In the genomic region with DNA sequence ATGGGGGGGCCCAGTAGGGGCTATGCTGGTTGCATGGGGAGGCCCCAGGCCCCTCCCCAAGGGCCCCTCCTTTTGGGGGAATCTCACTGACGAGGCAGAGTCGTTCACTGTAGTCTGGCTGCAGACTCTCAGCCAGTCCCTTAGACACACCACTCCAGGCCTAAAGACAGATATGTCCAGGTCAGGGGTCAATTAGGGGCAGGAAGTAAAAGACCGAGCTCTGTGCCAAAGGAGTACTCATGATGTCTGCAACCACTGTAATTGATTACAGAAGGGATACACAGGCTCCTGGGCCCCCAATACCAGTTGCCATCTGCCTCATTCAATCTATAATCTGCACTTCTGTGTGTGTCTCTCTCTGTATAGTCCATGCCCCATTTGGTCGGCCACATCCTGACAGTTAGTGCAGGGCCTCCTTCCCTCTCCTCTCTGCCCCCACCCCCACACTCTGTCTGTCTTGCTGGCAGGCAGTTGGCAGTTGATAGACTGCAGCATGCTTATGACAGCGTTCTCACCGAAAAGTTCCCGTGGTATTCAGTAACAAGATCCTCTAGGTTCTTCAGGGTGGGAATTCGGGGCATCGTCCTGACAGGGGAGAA, we compare ENCODE assay signal across 12 cellular contexts. TPM values are rescaled to one million over a fixed set of nuclear protein-coding genes. Genes with fewer than 3 reads are reported as not detected.
A peak's percentile ranks its signal among the peaks of the same experiment; 100 is the strongest.
DNase-seq lines count a peak whose midpoint lies in the region; ATAC-seq and TF ChIP-seq lines count a peak whose summit lies in the region.
"Had no signal": no experiment of that assay in that cellular context is flagged by ENCODE, and none has a peak within 500 bp of the region (broad histone marks: within the 10 kb centered on the region; RNA-seq: fewer than 3 reads in every experiment).

No MANE protein-coding gene starts in this region.

- H3K27ac ChIP-seq in upper lobe of right lung: no peak overlapping the region
- H3K27ac ChIP-seq: left ventricle myocardium inferior, thoracic aorta had no signal

- no peak for TF ChIP-seq CTCF in upper lobe of right lung (IDR thresholded peaks at IDR 0.05)

- H3K4me3 ChIP-seq in upper lobe of right lung: no peak overlapping the region
- H3K4me3 ChIP-seq: left ventricle myocardium inferior, thoracic aorta had no signal

- H3K27me3 ChIP-seq in upper lobe of right lung: no peaks in the 10 kb centered on the region

- CTCF ChIA-PET in activated CD4-positive, alpha-beta T cell treated with anti-CD3 and anti-CD28 coated beads, Interleukin-2, amount 10 ng/mL, durations not matched to agents 7 days and 5 days (lab: Charles Lee): interaction anchor here (1.3 to 1.5 kb wide), 2 partner anchors 11 to 22 kb away, joined by 3 to 4 read pairs; a partner anchor contains a TSS

- peak overlapping the region; percentile 99 for H3K27ac Mint-ChIP-seq in activated CD4-positive, alpha-beta T cell treated with anti-CD3 and anti-CD28 coated beads, Interleukin-2, amount 10 ng/mL, durations not matched to agents 7 days and 5 days

- POLR2A ChIA-PET in activated CD4-positive, alpha-beta T cell treated with anti-CD3 and anti-CD28 coated beads, Interleukin-2, amount 10 ng/mL, durations not matched to agents 7 days and 5 days (lab: Charles Lee): no interaction called here

- ATAC-seq in upper lobe of right lung (peak; percentile 36), HG03135 (IDR thresholded peaks at IDR 0.05; ENCODE audit: unreplicated experiment) (no peak)
- ATAC-seq: esophagus mucosa had no signal

- H3K27me3 Mint-ChIP-seq in activated CD4-positive, alpha-beta T cell treated with anti-CD3 and anti-CD28 coated beads, Interleukin-2, amount 10 ng/mL, durations not matched to agents 7 days and 5 days: no peaks in the 10 kb centered on the region

- no peaks in the 10 kb centered on the region for H3K9me3 Mint-ChIP-seq in activated CD4-positive, alpha-beta T cell treated with anti-CD3 and anti-CD28 coated beads, Interleukin-2, amount 10 ng/mL, durations not matched to agents 7 days and 5 days

- H3K4me1 ChIP-seq in upper lobe of right lung: no peaks in the 10 kb centered on the region

- peaks cover 57% of the 10 kb centered on the region for H3K4me1 Mint-ChIP-seq in activated CD4-positive, alpha-beta T cell treated with anti-CD3 and anti-CD28 coated beads, Interleukin-2, amount 10 ng/mL, durations not matched to agents 7 days and 5 days

- peak overlapping the region; percentile 98 for H3K4me3 Mint-ChIP-seq in activated CD4-positive, alpha-beta T cell treated with anti-CD3 and anti-CD28 coated beads, Interleukin-2, amount 10 ng/mL, durations not matched to agents 7 days and 5 days

- no peaks in the 10 kb centered on the region for H3K9me3 ChIP-seq in upper lobe of right lung
- H3K9me3 ChIP-seq: left ventricle myocardium inferior, thoracic aorta had no signal

- peak; percentile 31 for DNase-seq in stimulated activated CD4-positive, alpha-beta T cell treated with anti-CD3 and anti-CD28 coated beads, Interleukin-1b, Interleukin-23, amount 100 ng/mL, for 48 hours
- DNase-seq in stimulated activated CD4-positive, alpha-beta T cell treated with anti-CD3 and anti-CD28 coated beads, Interleukin-12 subunit alpha, Interleukin-12 subunit beta, amount 100 ng/mL, for 4 hours: no peak
- DNase-seq in activated CD4-positive, alpha-beta T cell treated with anti-CD3 and anti-CD28 coated beads, Interleukin-2, amount 10 ng/mL, durations not matched to agents 7 days and 5 days: peak; percentile 65
- DNase-seq in islet precursor cell (peak; percentile 60), upper lobe of right lung (no peak), NCI-H2029 (lab: John Stamatoyannopoulos, UW) (no peak), NCI-H2171 treated with DMSO at 0.1 percent for 48 hours (lab: John Stamatoyannopoulos, UW) (no peak)
- DNase-seq: amygdala, left ventricle myocardium inferior had no signal

- intact Hi-C loops in upper lobe of right lung (cut with DNase I): no loop called here

- peaks cover 70% of the 10 kb centered on the region for H3K36me3 Mint-ChIP-seq in activated CD4-positive, alpha-beta T cell treated with anti-CD3 and anti-CD28 coated beads, Interleukin-2, amount 10 ng/mL, durations not matched to agents 7 days and 5 days (ENCODE audit: low read depth)

- H3K36me3 ChIP-seq in upper lobe of right lung: no peaks in the 10 kb centered on the region
- H3K36me3 ChIP-seq: left ventricle myocardium inferior, thoracic aorta had no signal

RNA-seq across cellular contexts. Expression of a gene that starts 1.3 kb away (rescaled TPM):
- 10 to 100 TPM; 25.3 to 25.5 TPM for total RNA-seq in activated CD4-positive, alpha-beta T cell treated with anti-CD3 and anti-CD28 coated beads, Interleukin-2, amount 10 ng/mL, durations not matched to agents 7 days and 5 days
- total RNA-seq in upper lobe of right lung: not detected
- total RNA-seq: esophagus mucosa, left ventricle myocardium inferior, thoracic aorta had no signal

RNA-seq across cellular contexts. Expression of a gene that starts 3.5 kb away (rescaled TPM):
- total RNA-seq in activated CD4-positive, alpha-beta T cell treated with anti-CD3 and anti-CD28 coated beads, Interleukin-2, amount 10 ng/mL, durations not matched to agents 7 days and 5 days: 100 to 1,000 TPM; 447 to 523 TPM
- total RNA-seq in upper lobe of right lung: 20.8 TPM

RNA-seq across cellular contexts. Expression of a gene that starts 10.5 kb away (rescaled TPM):
- total RNA-seq in activated CD4-positive, alpha-beta T cell treated with anti-CD3 and anti-CD28 coated beads, Interleukin-2, amount 10 ng/mL, durations not matched to agents 7 days and 5 days: 10 to 100 TPM; 56.6 to 64.7 TPM
- total RNA-seq in upper lobe of right lung: 48.5 TPM

RNA-seq across cellular contexts. Expression of a gene that starts 12.2 kb away (rescaled TPM):
- 10 to 100 TPM; 13.5 to 14.3 TPM for total RNA-seq in activated CD4-positive, alpha-beta T cell treated with anti-CD3 and anti-CD28 coated beads, Interleukin-2, amount 10 ng/mL, durations not matched to agents 7 days and 5 days
- total RNA-seq in upper lobe of right lung: 31.6 TPM

RNA-seq across cellular contexts. Expression of a gene that starts 36.8 kb away (rescaled TPM):
- 1 to 10 TPM in 1 of 2 experiments, under 1 TPM in 1; 0.98 to 1.6 TPM for total RNA-seq in activated CD4-positive, alpha-beta T cell treated with anti-CD3 and anti-CD28 coated beads, Interleukin-2, amount 10 ng/mL, durations not matched to agents 7 days and 5 days
- 0.69 TPM for total RNA-seq in upper lobe of right lung

Comparison
In these comparisons a context has a peak if more than half of its experiments do, and no peak if none do; other contexts are left out.
1. DNase-seq: peak in stimulated activated CD4-positive, alpha-beta T cell treated with anti-CD3 and anti-CD28 coated beads, Interleukin-1b, Interleukin-23, amount 100 ng/mL, for 48 hours (single experiment), activated CD4-positive, alpha-beta T cell treated with anti-CD3 and anti-CD28 coated beads, Interleukin-2, amount 10 ng/mL, durations not matched to agents 7 days and 5 days (single experiment) and islet precursor cell (single experiment); none in stimulated activated CD4-positive, alpha-beta T cell treated with anti-CD3 and anti-CD28 coated beads, Interleukin-12 subunit alpha, Interleukin-12 subunit beta, amount 100 ng/mL, for 4 hours (single experiment), upper lobe of right lung (single experiment), NCI-H2029 (single experiment) and NCI-H2171 treated with DMSO at 0.1 percent for 48 hours (single experiment).
2. RNA of a gene that starts 1.3 kb away (total RNA-seq): 25.3 to 25.5 TPM in activated CD4-positive, alpha-beta T cell treated with anti-CD3 and anti-CD28 coated beads, Interleukin-2, amount 10 ng/mL, durations not matched to agents 7 days and 5 days; not detected in upper lobe of right lung (single experiment); every median in the first group is over 10 times any median in the second.
3. RNA of a gene that starts 3.5 kb away (total RNA-seq): 447 to 523 TPM in activated CD4-positive, alpha-beta T cell treated with anti-CD3 and anti-CD28 coated beads, Interleukin-2, amount 10 ng/mL, durations not matched to agents 7 days and 5 days; 20.8 TPM in upper lobe of right lung (single experiment); every median in the first group is over 10 times any median in the second.